In genomic region chr2:129877289-129877741, GRCh38 we compare ENCODE assay signal across 8 cellular contexts.
DNase-seq lines count a peak whose midpoint lies in the region; ATAC-seq and TF ChIP-seq lines count a peak whose summit lies in the region.

No MANE protein-coding gene starts in this region.

- TF ChIP-seq POLR2A in Peyer's patch (IDR thresholded peaks at IDR 0.05) = no peak

- POLR2A ChIA-PET in CD4-positive, alpha-beta T cell (lab: Charles Lee) = interaction anchor here (0.8 to 3.0 kb wide), 2 partner anchors 304 to 465 kb away, joined by 3 to 15 read pairs; partner anchors contain the start of genes IMP4 and SMPD4

- H3K4me1 Mint-ChIP-seq in CD4-positive, alpha-beta T cell (ENCODE audit: low read depth) = peaks cover 11% of the 10 kb centered on the region
- peaks cover 5% of the 10 kb centered on the region for H3K4me1 Mint-ChIP-seq in activated T-helper 2 cell treated with anti-CD3 and anti-CD28 coated beads, Interferon-gamma antibody, Interleukin-2, Interleukin-4, amounts not matched to agents 10 μg/mL and 5 μg/mL and 100 μg/mL, durations not matched to agents 14 hours and 24 hours and 36 hours (ENCODE audit: low read depth)
- H3K4me1 Mint-ChIP-seq in natural killer cell treated with Interleukin-12 subunit alpha and Interleukin-12 subunit beta and Interleukin-15 and Interleukin-18, amount 100 ng/mL, for 72 hours (ENCODE audit: low read depth in 2 of 2) = peaks cover 5 to 8% of the 10 kb centered on the region in 2 donors
- H3K4me1 Mint-ChIP-seq in stimulated activated naive B cell treated with anti-CD40 and anti-IgM and Interleukin-4, amounts not matched to agents 10 μg/mL and 1 μg/mL and 100 μg/mL, for 72 hours = peaks cover 4 to 7% of the 10 kb centered on the region in 2 donors

- H3K36me3 ChIP-seq in Peyer's patch = no peaks in the 10 kb centered on the region

- peak overlapping the region; percentile 53 to 68 (median 59) for H3K4me3 ChIP-seq in Peyer's patch

- H3K4me3 Mint-ChIP-seq in CD4-positive, alpha-beta T cell = peak overlapping the region; percentile 99
- peak overlapping the region; percentile 87 for H3K4me3 Mint-ChIP-seq in activated T-helper 2 cell treated with anti-CD3 and anti-CD28 coated beads, Interferon-gamma antibody, Interleukin-2, Interleukin-4, amounts not matched to agents 10 μg/mL and 5 μg/mL and 100 μg/mL, durations not matched to agents 14 hours and 24 hours and 36 hours (ENCODE audit: low read depth)
- H3K4me3 Mint-ChIP-seq in natural killer cell treated with Interleukin-12 subunit alpha and Interleukin-12 subunit beta and Interleukin-15 and Interleukin-18, amount 100 ng/mL, for 72 hours = peak overlapping the region; percentile 90
- H3K4me3 Mint-ChIP-seq in stimulated activated naive B cell treated with anti-CD40 and anti-IgM and Interleukin-4, amounts not matched to agents 10 μg/mL and 1 μg/mL and 100 μg/mL, for 72 hours = peak overlapping the region; percentile 95 to 98

- H3K9me3 ChIP-seq in CD4-positive, alpha-beta T cell (ENCODE audit: control insufficient read depth, low read length) = no peaks in the 10 kb centered on the region
- H3K9me3 ChIP-seq in Peyer's patch = no peaks in the 10 kb centered on the region

- H3K4me1 ChIP-seq in Peyer's patch = peaks cover 0 to 16% (median 2%) of the 10 kb centered on the region in 4 donors

- peak; percentile 90 for ATAC-seq in CD4-positive, alpha-beta T cell (ENCODE audit: poor library complexity)
- ATAC-seq in GM19467 (IDR thresholded peaks at IDR 0.05; ENCODE audit: unreplicated experiment) = peak; percentile 75
- ATAC-seq in natural killer cell treated with Interleukin-12 subunit alpha and Interleukin-12 subunit beta and Interleukin-15 and Interleukin-18, amount 100 ng/mL, for 72 hours = peak; percentile 89 to 94
- ATAC-seq in stimulated activated naive B cell treated with anti-CD40 and anti-IgM and Interleukin-4, amounts not matched to agents 10 μg/mL and 1 μg/mL and 100 μg/mL, for 72 hours (replicated peaks) = peak; percentile 89 to 92

- no peaks in the 10 kb centered on the region for H3K27me3 ChIP-seq in CD4-positive, alpha-beta T cell (ENCODE audit: control insufficient read depth, insufficient read depth, low read length)
- no peaks in the 10 kb centered on the region for H3K27me3 ChIP-seq in Peyer's patch

- no peaks in the 10 kb centered on the region for H3K36me3 Mint-ChIP-seq in CD4-positive, alpha-beta T cell (ENCODE audit: low read depth)
- no peaks in the 10 kb centered on the region for H3K36me3 Mint-ChIP-seq in activated T-helper 2 cell treated with anti-CD3 and anti-CD28 coated beads, Interferon-gamma antibody, Interleukin-2, Interleukin-4, amounts not matched to agents 10 μg/mL and 5 μg/mL and 100 μg/mL, durations not matched to agents 14 hours and 24 hours and 36 hours (ENCODE audit: low read depth)
- H3K36me3 Mint-ChIP-seq in natural killer cell treated with Interleukin-12 subunit alpha and Interleukin-12 subunit beta and Interleukin-15 and Interleukin-18, amount 100 ng/mL, for 72 hours = no peaks in the 10 kb centered on the region
- H3K36me3 Mint-ChIP-seq in stimulated activated naive B cell treated with anti-CD40 and anti-IgM and Interleukin-4, amounts not matched to agents 10 μg/mL and 1 μg/mL and 100 μg/mL, for 72 hours = no peaks in the 10 kb centered on the region

- H3K9me3 Mint-ChIP-seq in CD4-positive, alpha-beta T cell = no peaks in the 10 kb centered on the region
- no peaks in the 10 kb centered on the region for H3K9me3 Mint-ChIP-seq in activated T-helper 2 cell treated with anti-CD3 and anti-CD28 coated beads, Interferon-gamma antibody, Interleukin-2, Interleukin-4, amounts not matched to agents 10 μg/mL and 5 μg/mL and 100 μg/mL, durations not matched to agents 14 hours and 24 hours and 36 hours
- no peaks in the 10 kb centered on the region for H3K9me3 Mint-ChIP-seq in natural killer cell treated with Interleukin-12 subunit alpha and Interleukin-12 subunit beta and Interleukin-15 and Interleukin-18, amount 100 ng/mL, for 72 hours
- H3K9me3 Mint-ChIP-seq in stimulated activated naive B cell treated with anti-CD40 and anti-IgM and Interleukin-4, amounts not matched to agents 10 μg/mL and 1 μg/mL and 100 μg/mL, for 72 hours = no peaks in the 10 kb centered on the region

- CTCF ChIA-PET in CD4-positive, alpha-beta T cell (lab: Charles Lee) = no interaction called here

- TF ChIP-seq CTCF in CD4-positive, alpha-beta T cell (IDR thresholded peaks at IDR 0.05) = no peak
- no peak for TF ChIP-seq CTCF in Peyer's patch (IDR thresholded peaks at IDR 0.05)

- H3K27ac ChIP-seq in CD4-positive, alpha-beta T cell (ENCODE audit: low read depth, low read length) = peak overlapping the region; percentile 50
- H3K27ac ChIP-seq in Peyer's patch = peak overlapping the region; percentile 31 to 75 (median 64)

- DNase-seq in CD4-positive, alpha-beta T cell = peak; percentile 72 to 84 (median 78)
- peak; percentile 42 for DNase-seq in HT-29 (ENCODE audit: low spot score)
- DNase-seq in Peyer's patch = peak; percentile 87 to 95 (median 94)
- peak; percentile 61 for DNase-seq in activated T-helper 2 cell treated with anti-CD3 and anti-CD28 coated beads, Interferon-gamma antibody, Interleukin-2, Interleukin-4, amounts not matched to agents 10 μg/mL and 5 μg/mL and 100 μg/mL, durations not matched to agents 14 hours and 24 hours and 36 hours (ENCODE audit: low spot score)
- peak; percentile 79 for DNase-seq in fibroblast of the conjunctiva (ENCODE audit: low read depth)
- peak; percentile 89 for DNase-seq in natural killer cell treated with Interleukin-12 subunit alpha and Interleukin-12 subunit beta and Interleukin-15 and Interleukin-18, amount 100 ng/mL, for 72 hours (ENCODE audit: low spot score)
- DNase-seq in stimulated activated naive B cell treated with anti-CD40 and anti-IgM and Interleukin-4, amounts not matched to agents 10 μg/mL and 1 μg/mL and 100 μg/mL, for 72 hours = peak; percentile 64

- intact Hi-C loops in CD4-positive, alpha-beta T cell (cut with DNase I, micrococcal nuclease) = loop anchor here in 1 of 2 experiments (5.0 to 10.0 kb wide), 5 partner anchors 305 to 1785 kb away; partner anchors contain the start of genes IMP4, MZT2B, PLEKHB2 and SMPD4
- intact Hi-C loops in activated T-helper 2 cell treated with anti-CD3 and anti-CD28 coated beads, Interferon-gamma antibody, Interleukin-2, Interleukin-4, amounts not matched to agents 10 μg/mL and 5 μg/mL and 100 μg/mL, durations not matched to agents 14 hours and 24 hours and 36 hours (cut with micrococcal nuclease) = no loop called here

- peak overlapping the region; percentile 92 for H3K27ac Mint-ChIP-seq in CD4-positive, alpha-beta T cell
- H3K27ac Mint-ChIP-seq in activated T-helper 2 cell treated with anti-CD3 and anti-CD28 coated beads, Interferon-gamma antibody, Interleukin-2, Interleukin-4, amounts not matched to agents 10 μg/mL and 5 μg/mL and 100 μg/mL, durations not matched to agents 14 hours and 24 hours and 36 hours = peak overlapping the region; percentile 52
- peak overlapping the region; percentile 63 to 79 for H3K27ac Mint-ChIP-seq in natural killer cell treated with Interleukin-12 subunit alpha and Interleukin-12 subunit beta and Interleukin-15 and Interleukin-18, amount 100 ng/mL, for 72 hours
- H3K27ac Mint-ChIP-seq in stimulated activated naive B cell treated with anti-CD40 and anti-IgM and Interleukin-4, amounts not matched to agents 10 μg/mL and 1 μg/mL and 100 μg/mL, for 72 hours = peak overlapping the region; percentile 93

- H3K27me3 Mint-ChIP-seq in CD4-positive, alpha-beta T cell = no peaks in the 10 kb centered on the region
- H3K27me3 Mint-ChIP-seq in activated T-helper 2 cell treated with anti-CD3 and anti-CD28 coated beads, Interferon-gamma antibody, Interleukin-2, Interleukin-4, amounts not matched to agents 10 μg/mL and 5 μg/mL and 100 μg/mL, durations not matched to agents 14 hours and 24 hours and 36 hours (ENCODE audit: low read depth) = peaks cover 3% of the 10 kb centered on the region
- H3K27me3 Mint-ChIP-seq in natural killer cell treated with Interleukin-12 subunit alpha and Interleukin-12 subunit beta and Interleukin-15 and Interleukin-18, amount 100 ng/mL, for 72 hours = peaks cover 0 to 5% of the 10 kb centered on the region in 2 donors
- no peaks in the 10 kb centered on the region for H3K27me3 Mint-ChIP-seq in stimulated activated naive B cell treated with anti-CD40 and anti-IgM and Interleukin-4, amounts not matched to agents 10 μg/mL and 1 μg/mL and 100 μg/mL, for 72 hours

Comparison
In these comparisons a context has a peak if more than half of its experiments do, and no peak if none do; other contexts are left out.
1. Peak in every context shown above with its lines: DNase-seq, ATAC-seq, H3K4me3 ChIP-seq and H3K27ac ChIP-seq.
2. DNase-seq: peak in every context shown above with its lines; median percentile 94 in Peyer's patch; 89 in natural killer cell treated with Interleukin-12 subunit alpha and Interleukin-12 subunit beta and Interleukin-15 and Interleukin-18, amount 100 ng/mL, for 72 hours; 79 in fibroblast of the conjunctiva; 78 in CD4-positive, alpha-beta T cell; 64 in stimulated activated naive B cell treated with anti-CD40 and anti-IgM and Interleukin-4, amounts not matched to agents 10 μg/mL and 1 μg/mL and 100 μg/mL, for 72 hours; 61 in activated T-helper 2 cell treated with anti-CD3 and anti-CD28 coated beads, Interferon-gamma antibody, Interleukin-2, Interleukin-4, amounts not matched to agents 10 μg/mL and 5 μg/mL and 100 μg/mL, durations not matched to agents 14 hours and 24 hours and 36 hours; 42 in HT-29.